19 cellular contexts compared by ENCODE assay signal in the genomic region with DNA sequence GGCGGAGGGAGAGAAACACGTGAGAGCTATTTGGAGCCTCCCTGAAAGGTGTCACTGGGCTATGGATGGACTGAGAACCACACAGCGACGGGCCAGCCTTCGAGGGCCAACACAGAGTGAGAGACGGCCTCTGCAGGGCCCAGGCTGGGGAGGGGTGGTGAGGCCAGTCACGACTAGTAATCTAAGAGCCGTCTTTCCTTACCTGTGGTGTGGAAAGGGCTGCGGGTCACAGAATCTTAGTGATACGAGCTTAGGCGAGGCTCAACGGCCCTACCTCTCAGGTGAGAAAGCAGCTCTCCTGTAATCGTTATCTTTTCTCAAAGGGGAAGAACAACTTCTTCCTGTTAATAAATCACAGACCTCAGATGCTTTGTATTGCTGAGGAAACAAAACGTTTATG. TPM values are rescaled to one million over a fixed set of nuclear protein-coding genes. Genes with fewer than 3 reads are reported as not detected.
DNase-seq lines count a peak whose midpoint lies in the region; ATAC-seq, FAIRE-seq and TF ChIP-seq lines count a peak whose summit lies in the region.
"Had no signal": no experiment of that assay in that cellular context is flagged by ENCODE, and none has a peak within 500 bp of the region (broad histone marks: within the 10 kb centered on the region; RNA-seq: fewer than 3 reads in every experiment).

No MANE protein-coding gene starts in this region.

- FAIRE-seq in A549 (lab: Jason Lieb, UNC): no peak
- FAIRE-seq in GM12878 (lab: Jason Lieb, UNC): no peak
- FAIRE-seq: A204.1, D721Med had no signal

- POLR2A ChIA-PET in A549 (lab: Yijun Ruan, JAX) (interaction anchor here (1.0 kb wide), 1 partner anchor 33 kb away, joined by 4 read pairs; no protein-coding TSS in a partner anchor), GM12878 (lab: Charles Lee) (interaction anchor here (0.7 to 0.8 kb wide), 2 partner anchors 197 to 241 kb away, joined by 3 read pairs; no protein-coding TSS in a partner anchor)
- POLR2A ChIA-PET in activated CD4-positive, alpha-beta T cell treated with anti-CD3 and anti-CD28 coated beads, Interleukin-2, amount 10 ng/mL, durations not matched to agents 7 days and 5 days (lab: Charles Lee): interaction anchor here (0.7 kb wide), 1 partner anchor 33 kb away, joined by 3 read pairs; no protein-coding TSS in a partner anchor

- H3K36me3 ChIP-seq in H7 (replicated peaks; ENCODE audit: control insufficient read depth, insufficient read depth, low read length) (no peaks in the 10 kb centered on the region), GM12878 (ENCODE audit: control insufficient read depth in 2 of 2, insufficient read depth in 2 of 2, low read length in 1 of 2) (no peaks in the 10 kb centered on the region), neuronal stem cell (replicated peaks in 1 of 2; ENCODE audit: control insufficient read depth in 2 of 2, insufficient read depth in 2 of 2, low read length in 2 of 2) (no peaks in the 10 kb centered on the region), gastrocnemius medialis (no peaks in the 10 kb centered on the region)
- H3K36me3 ChIP-seq: HAP-1 had no signal

- TF ChIP-seq RAD21 in A549 (conservative IDR thresholded peaks at IDR 0.05 in 1 of 2, IDR thresholded peaks at IDR 0.05 in 1 of 2) (no peak), GM12878 (IDR thresholded peaks at IDR 0.05; ENCODE audit: insufficient read depth, low read depth, low read length) (no peak)

- H3K23ac ChIP-seq in neuronal stem cell (ENCODE audit: low read depth, low read length, poor library complexity): no peak overlapping the region

- H3K9me3 ChIP-seq in A549 (no peaks in the 10 kb centered on the region), GM12878 (replicated peaks; ENCODE audit: control insufficient read depth, insufficient read depth, low read length) (no peaks in the 10 kb centered on the region), neuronal stem cell (replicated peaks in 1 of 2; ENCODE audit: control insufficient read depth in 2 of 2, insufficient read depth in 1 of 2, low read depth in 1 of 2, low read length in 2 of 2) (no peaks in the 10 kb centered on the region), gastrocnemius medialis (no peaks in the 10 kb centered on the region)
- H3K9me3 ChIP-seq: HAP-1 had no signal

- TF ChIP-seq CTCF in A549 (IDR thresholded peaks at IDR 0.05) (no peak), GM12878 (IDR thresholded peaks at IDR 0.05 in 2 of 3, conservative IDR thresholded peaks at IDR 0.05 in 1 of 3; ENCODE audit: control insufficient read depth in 2 of 3, extremely low read depth in 1 of 3, insufficient read depth in 1 of 3, low read depth in 3 of 3, low read length in 3 of 3) (no peak), gastrocnemius medialis (IDR thresholded peaks at IDR 0.05 in 4 of 5, conservative IDR thresholded peaks at IDR 0.05 in 1 of 5) (no peak)

- H2BK12ac ChIP-seq in neuronal stem cell (ENCODE audit: low read length): no peak overlapping the region

- H3K27ac ChIP-seq in A549 (no peak overlapping the region), GM12878 (ENCODE audit: control insufficient read depth, insufficient read depth) (no peak overlapping the region), neuronal stem cell (replicated peaks; ENCODE audit: low read length) (no peak overlapping the region), gastrocnemius medialis (no peak overlapping the region)
- H3K27ac ChIP-seq: PC-9 had no signal

- H2BK5ac ChIP-seq in neuronal stem cell (ENCODE audit: low read length): no peak overlapping the region

- DNase-seq in A549 (ENCODE audit: low read depth in 1 of 2, low spot score in 1 of 2) (no peak), H7 (peak; percentile 56), GM12878 (ENCODE audit: low read depth, low spot score) (no peak), neuronal stem cell (ENCODE audit: low spot score) (no peak), gastrocnemius medialis (no peak)
- DNase-seq in activated T-cell treated with anti-CD3 and anti-CD28 coated beads, Interleukin-2, amount 50 U/mL, for 24 hours: no peak
- no peak for DNase-seq in activated CD4-positive, alpha-beta T cell treated with anti-CD3 and anti-CD28 coated beads, Interleukin-2, amount 10 ng/mL, durations not matched to agents 7 days and 5 days
- DNase-seq: DND-41, GDM1, NCI-H1436, NCI-H2227 treated with DMSO at 0.1 percent for 48 hours, PC-9 had no signal

- H4K8ac ChIP-seq in neuronal stem cell (ENCODE audit: low read depth, low read length): no peak overlapping the region

- H3K9ac ChIP-seq in GM12878 (ENCODE audit: control insufficient read depth, insufficient read depth, low read length) (no peak overlapping the region), neuronal stem cell (ENCODE audit: low read depth, low read length, poor library complexity) (no peak overlapping the region)

- no peaks in the 10 kb centered on the region for H3K27me3 Mint-ChIP-seq in activated T-cell treated with anti-CD3 and anti-CD28 coated beads, Interleukin-2, amount 50 U/mL, for 24 hours
- H3K27me3 Mint-ChIP-seq in activated CD4-positive, alpha-beta T cell treated with anti-CD3 and anti-CD28 coated beads, Interleukin-2, amount 10 ng/mL, durations not matched to agents 7 days and 5 days: no peaks in the 10 kb centered on the region

- H3K4me2 ChIP-seq in A549 (no peak overlapping the region), GM12878 (ENCODE audit: control insufficient read depth, insufficient read depth) (no peak overlapping the region), neuronal stem cell (ENCODE audit: insufficient read depth, low read length, poor library complexity, severe bottlenecking) (no peak overlapping the region)

- H3K18ac ChIP-seq in neuronal stem cell (ENCODE audit: low read length): peak overlapping the region; percentile 35

- H3K27me3 ChIP-seq in H7 (ENCODE audit: control insufficient read depth, insufficient read depth, low read length) (no peaks in the 10 kb centered on the region), GM12878 (replicated peaks in 1 of 2; ENCODE audit: control insufficient read depth in 2 of 2, insufficient read depth in 2 of 2, low read length in 1 of 2) (no peaks in the 10 kb centered on the region; a peak in 1 of 4 replicates), neuronal stem cell (ENCODE audit: control insufficient read depth in 3 of 3, insufficient read depth in 3 of 3, low read depth in 1 of 3, low read length in 3 of 3) (no peaks in the 10 kb centered on the region), gastrocnemius medialis (no peaks in the 10 kb centered on the region)

- no peak overlapping the region for H3K27ac Mint-ChIP-seq in activated T-cell treated with anti-CD3 and anti-CD28 coated beads, Interleukin-2, amount 50 U/mL, for 24 hours
- no peak overlapping the region for H3K27ac Mint-ChIP-seq in activated CD4-positive, alpha-beta T cell treated with anti-CD3 and anti-CD28 coated beads, Interleukin-2, amount 10 ng/mL, durations not matched to agents 7 days and 5 days

- intact Hi-C loops in GM12878 (cut with micrococcal nuclease; ENCODE audit: unreplicated experiment) (no loop called here), gastrocnemius medialis (cut with DNase I; ENCODE audit: low total_unique reads) (no loop called here)

- peaks cover 2% of the 10 kb centered on the region for H3K4me1 Mint-ChIP-seq in activated T-cell treated with anti-CD3 and anti-CD28 coated beads, Interleukin-2, amount 50 U/mL, for 24 hours (ENCODE audit: low read depth)
- no peaks in the 10 kb centered on the region for H3K4me1 Mint-ChIP-seq in activated CD4-positive, alpha-beta T cell treated with anti-CD3 and anti-CD28 coated beads, Interleukin-2, amount 10 ng/mL, durations not matched to agents 7 days and 5 days

- H3K4me1 ChIP-seq in A549: no peaks in the 10 kb centered on the region
- no peaks in the 10 kb centered on the region for H3K4me1 ChIP-seq in GM12878 (ENCODE audit: control insufficient read depth, insufficient read depth, low read length)
- no peaks in the 10 kb centered on the region for H3K4me1 ChIP-seq in neuronal stem cell (ENCODE audit: control insufficient read depth in 2 of 2, insufficient read depth in 1 of 2, low read depth in 1 of 2, low read length in 2 of 2)
- H3K4me1 ChIP-seq in gastrocnemius medialis: no peaks in the 10 kb centered on the region
- H3K4me1 ChIP-seq: HAP-1 had no signal

- RAD21 ChIA-PET in GM12878 (lab: Charles Lee; ENCODE audit: unreplicated experiment): interaction anchor here (0.7 to 4.7 kb wide), 13 partner anchors 12 to 241 kb away, joined by 3 to 109 read pairs (median 5); no protein-coding TSS in a partner anchor

- SMC1A ChIA-PET in GM12878 (lab: Charles Lee; ENCODE audit: uncharacterized antibody, unreplicated experiment): interaction anchor here (0.7 to 4.9 kb wide), 25 partner anchors 11 to 258 kb away, joined by 3 to 91 read pairs (median 5); a partner anchor contains a TSS

- BruUV-seq in GM12878 (replicated peaks; lab: Mats Ljungman, UMichigan): no TSS peak

- in situ Hi-C loops in GM12878 (cut with MboI) (loop anchor here (5.0 kb wide), 1 partner anchor 240 kb away; no protein-coding TSS in a partner anchor), gastrocnemius medialis (cut with MboI; ENCODE audit: low sequenced_read_pairs in 4 of 4) (loop anchor here (5.0 to 10.0 kb wide), 2 partner anchors 240 to 243 kb away; no protein-coding TSS in a partner anchor)

- no peaks in the 10 kb centered on the region for H4K20me1 ChIP-seq in GM12878 (ENCODE audit: control insufficient read depth, insufficient read depth)

- H3K79me1 ChIP-seq in neuronal stem cell (ENCODE audit: low read depth, low read length): no peaks in the 10 kb centered on the region

- 64% methylated on average over 14 of the region's 14 CpGs for WGBS in A549 (ENCODE audit: missing lambda C conversion rate)
- 48% methylated on average over 14 of the region's 14 CpGs for WGBS in GM12878 (ENCODE audit: insufficient coverage, insufficient replicate concordance, low lambda C conversion rate, missing lambda C conversion rate)
- no CpG with 5 or more reads among the region's 14 CpGs for WGBS in neuronal stem cell (ENCODE audit: extremely low coverage in 2 of 2, insufficient read length in 2 of 2, insufficient replicate concordance in 1 of 2), 2 donors

- TF ChIP-seq POLR2A in A549 (IDR thresholded peaks at IDR 0.05; ENCODE audit: low read length) (no peak), GM12878 (IDR thresholded peaks at IDR 0.05; ENCODE audit: low read depth, low read length) (no peak), gastrocnemius medialis (IDR thresholded peaks at IDR 0.05) (no peak)

- H3K14ac ChIP-seq in neuronal stem cell (ENCODE audit: low read length): no peak overlapping the region

- no peak overlapping the region for H4K91ac ChIP-seq in neuronal stem cell (ENCODE audit: low read depth, low read length, poor library complexity)

- H3K79me2 ChIP-seq in GM12878 (ENCODE audit: control insufficient read depth, insufficient read depth, low read length): no peaks in the 10 kb centered on the region

- CTCF ChIA-PET in A549 (lab: Yijun Ruan, JAX): interaction anchor here (0.7 to 3.7 kb wide), 21 partner anchors 7 to 244 kb away, joined by 3 to 24 read pairs (median 4); a partner anchor contains a TSS
- CTCF ChIA-PET in GM12878 (lab: Yijun Ruan, JAX): interaction anchor here (0.7 to 10.3 kb wide), 39 partner anchors 11 to 384 kb away, joined by 3 to 239 read pairs (median 6); a partner anchor contains a TSS
- CTCF ChIA-PET in activated CD4-positive, alpha-beta T cell treated with anti-CD3 and anti-CD28 coated beads, Interleukin-2, amount 10 ng/mL, durations not matched to agents 7 days and 5 days (lab: Charles Lee): interaction anchor here (0.6 to 2.1 kb wide), 6 partner anchors 12 to 242 kb away, joined by 3 to 10 read pairs (median 4); no protein-coding TSS in a partner anchor

- no peaks in the 10 kb centered on the region for H3K9me3 Mint-ChIP-seq in activated T-cell treated with anti-CD3 and anti-CD28 coated beads, Interleukin-2, amount 50 U/mL, for 24 hours
- H3K9me3 Mint-ChIP-seq in activated CD4-positive, alpha-beta T cell treated with anti-CD3 and anti-CD28 coated beads, Interleukin-2, amount 10 ng/mL, durations not matched to agents 7 days and 5 days: no peaks in the 10 kb centered on the region
- H3K9me3 Mint-ChIP-seq: CD14-positive monocyte, IgD-negative memory B cell had no signal

- no peaks in the 10 kb centered on the region for H3K36me3 Mint-ChIP-seq in activated T-cell treated with anti-CD3 and anti-CD28 coated beads, Interleukin-2, amount 50 U/mL, for 24 hours (ENCODE audit: low read depth)
- no peaks in the 10 kb centered on the region for H3K36me3 Mint-ChIP-seq in activated CD4-positive, alpha-beta T cell treated with anti-CD3 and anti-CD28 coated beads, Interleukin-2, amount 10 ng/mL, durations not matched to agents 7 days and 5 days (ENCODE audit: low read depth)
- H3K36me3 Mint-ChIP-seq: CD14-positive monocyte, IgD-negative memory B cell had no signal

- no peak overlapping the region for H2AK5ac ChIP-seq in neuronal stem cell (ENCODE audit: low read depth, low read length)

- no peak overlapping the region for H2AFZ ChIP-seq in GM12878 (ENCODE audit: control insufficient read depth, low read depth, low read length)
- no peak overlapping the region for H2AFZ ChIP-seq in neuronal stem cell (ENCODE audit: low read length)
- H2AFZ ChIP-seq: PC-9 had no signal

- no peak overlapping the region for H3K4me3 Mint-ChIP-seq in activated T-cell treated with anti-CD3 and anti-CD28 coated beads, Interleukin-2, amount 50 U/mL, for 24 hours
- no peak overlapping the region for H3K4me3 Mint-ChIP-seq in activated CD4-positive, alpha-beta T cell treated with anti-CD3 and anti-CD28 coated beads, Interleukin-2, amount 10 ng/mL, durations not matched to agents 7 days and 5 days

- TF ChIP-seq EP300 in A549 (IDR thresholded peaks at IDR 0.05) (no peak), GM12878 (IDR thresholded peaks at IDR 0.05; ENCODE audit: borderline replicate concordance in 1 of 2, control insufficient read depth in 1 of 2, low read depth in 2 of 2, low read length in 2 of 2) (no peak)

- H3K4ac ChIP-seq in neuronal stem cell (ENCODE audit: low read length): no peak overlapping the region

- no peak overlapping the region for H2BK120ac ChIP-seq in neuronal stem cell (ENCODE audit: low read depth, low read length)

- ATAC-seq in A549 (peak; percentile 12 to 50; a peak in 4 of 6 replicates), GM12878 (peak; percentile 35), gastrocnemius medialis (no peak), GM18858 (IDR thresholded peaks at IDR 0.05; ENCODE audit: unreplicated experiment) (no peak)
- ATAC-seq: Right ventricle myocardium inferior had no signal

- H3K4me3 ChIP-seq in A549: no peak overlapping the region
- H3K4me3 ChIP-seq in H7 (ENCODE audit: insufficient read depth, low read depth, low read length): no peak overlapping the region
- H3K4me3 ChIP-seq in GM12878: no peak overlapping the region
- H3K4me3 ChIP-seq in neuronal stem cell (ENCODE audit: low read length in 2 of 2): no peak overlapping the region
- H3K4me3 ChIP-seq in gastrocnemius medialis: no peak overlapping the region
- H3K4me3 ChIP-seq: HAP-1, PC-9 had no signal

- H2BK15ac ChIP-seq in neuronal stem cell (ENCODE audit: low read length): no peak overlapping the region

RNA-seq across cellular contexts. Expression of a gene that starts 33.4 kb away (rescaled TPM):
- 28.1 and 65.4 TPM in 2 replicates for polyA plus RNA-seq in A549 (2011; rRNA removed)
- polyA plus RNA-seq in A549 (2012; cell fraction: cytosol; rRNA removed): 12.6 and 14.4 TPM in 2 replicates
- polyA plus RNA-seq in A549 (2012; cell fraction: nucleus; rRNA removed): 3.5 and 6.2 TPM in 2 replicates
- 64.4 to 78.2 TPM (median 74.6 TPM) in 3 replicates for polyA plus RNA-seq in A549 (2017; fragmentation: RNase III; extraction: RNeasy Plus Mini Kit Qiagen cat#74134 plus additional on column Dnase treatment)
- polyA minus RNA-seq in A549 (2011; rRNA and poly(A)+ RNA removed): 6.1 and 6.7 TPM in 2 replicates
- total RNA-seq in H7 (2014; rRNA removed; shearing (Covaris generic)): 8.7 and 11.6 TPM in 2 replicates
- 28.5 and 29.0 TPM in 2 replicates for total RNA-seq in GM12878 (2013; cell fraction: nucleolus; rRNA removed)
- 22.8 and 25.9 TPM in 2 replicates for total RNA-seq in GM12878 (2014; rRNA removed)
- total RNA-seq in GM12878 (2014; rRNA removed; fragmentation: Illumina TruSeq; extraction: Trizol): 31.6 and 40.4 TPM in 2 replicates
- total RNA-seq in GM12878 (2021): 22.1 and 28.4 TPM in 2 replicates
- polyA plus RNA-seq in GM12878 (2011; ENCODE audit: low read depth): 11.9 TPM
- polyA plus RNA-seq in GM12878 (2011; rRNA removed): 36.7 and 75.5 TPM in 2 replicates
- polyA plus RNA-seq in GM12878 (2011; cell fraction: cytosol; rRNA removed): 12.9 and 14.4 TPM in 2 replicates
- 17.8 and 18.8 TPM in 2 replicates for polyA plus RNA-seq in GM12878 (2011; cell fraction: nucleus; rRNA removed)
- polyA plus RNA-seq in GM12878 (2012): 35.9 and 36.7 TPM in 2 replicates
- polyA plus RNA-seq in GM12878 (2014; fragmentation: Illumina TruSeq; extraction: Trizol): 54.4 and 54.9 TPM in 2 replicates
- 10 to 100 TPM; 91.9 to 95.3 TPM for polyA plus RNA-seq in GM12878 (2014; fragmentation: Nextera tagmentation; extraction: Ambion mirVana)
- polyA plus RNA-seq in GM12878 (2014; rRNA removed): 38.0 and 51.0 TPM in 2 replicates
- polyA plus RNA-seq in GM12878 (2016; fragmentation: Nextera tagmentation; extraction: Ambion mirVana): 100 to 1,000 TPM; 112 TPM
- polyA minus RNA-seq in GM12878 (2011; rRNA and poly(A)+ RNA removed): 8.3 and 11.3 TPM in 2 replicates
- 2.5 and 3.8 TPM in 2 replicates for polyA minus RNA-seq in GM12878 (2011; cell fraction: cytosol; rRNA and poly(A)+ RNA removed)
- polyA minus RNA-seq in GM12878 (2011; cell fraction: nucleus; rRNA and poly(A)+ RNA removed): 16.2 and 22.1 TPM in 2 replicates
- 32.4 TPM for polyA plus RNA-seq in neuronal stem cell (2013, experiment 1 of 2)
- 32.4 TPM for polyA plus RNA-seq in neuronal stem cell (2013, experiment 2 of 2)
- total RNA-seq in gastrocnemius medialis: 10 to 100 TPM; 22.7 to 72.0 (median 35.4) TPM
- total RNA-seq in activated CD4-positive, alpha-beta T cell treated with anti-CD3 and anti-CD28 coated beads, Interleukin-2, amount 10 ng/mL, durations not matched to agents 7 days and 5 days: 10 to 100 TPM; 29.8 to 32.9 TPM

Comparison
In these comparisons a context has a peak if more than half of its experiments do, and no peak if none do; other contexts are left out.
1. ATAC-seq: peak in A549 (2 of 2) and GM12878 (single experiment); none in gastrocnemius medialis (0 of 2) and GM18858 (single experiment).